In genomic region chr7:40299097-40299496, GRCh38 we compare ENCODE assay signal across 1 cellular context.
A peak's percentile ranks its signal among the peaks of the same experiment; 100 is the strongest.
TF ChIP-seq lines count a peak whose summit lies in the region.

No MANE protein-coding gene starts in this region.

TF ChIP-seq in endothelial cell of umbilical vein, 7 proteins besides CTCF, POLR2A, EP300 and RAD21 (continued from another document):
- no peak for TF ChIP-seq EZH2 (IDR thresholded peaks at IDR 0.05; ENCODE audit: borderline replicate concordance, low read depth, low read length, severe bottlenecking)
- peak; percentile 89 for TF ChIP-seq JUN (IDR thresholded peaks at IDR 0.05; ENCODE audit: borderline replicate concordance, insufficient read depth, insufficient read length, low read depth)
TF ChIP-seq in endothelial cell of umbilical vein: peak in this region for 5.
